In the genomic region with DNA sequence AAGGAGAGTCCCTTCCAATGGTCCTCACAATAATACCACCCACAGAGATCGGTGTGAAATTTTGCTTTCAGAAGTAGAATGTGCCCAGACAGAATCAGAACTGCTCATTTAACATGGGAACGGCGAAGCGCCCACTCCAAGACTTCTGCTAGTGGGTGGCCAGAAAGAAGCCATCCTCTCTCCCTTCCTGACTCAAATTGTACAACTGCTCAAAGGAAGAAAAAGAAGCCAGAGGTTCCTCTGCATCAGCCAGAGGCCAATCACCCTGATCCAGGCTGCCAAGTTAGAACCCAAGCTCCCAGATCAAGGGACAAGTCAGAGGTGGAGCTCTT, we compare ENCODE assay signal across 18 cellular contexts. TPM values are rescaled to one million over a fixed set of nuclear protein-coding genes. Genes with fewer than 3 reads are reported as not detected.
A peak's percentile ranks its signal among the peaks of the same experiment; 100 is the strongest.
DNase-seq lines count a peak whose midpoint lies in the region; ATAC-seq and TF ChIP-seq lines count a peak whose summit lies in the region.
"Had no signal": no experiment of that assay in that cellular context is flagged by ENCODE, and none has a peak within 500 bp of the region (broad histone marks: within the 10 kb centered on the region; RNA-seq: fewer than 3 reads in every experiment).

No MANE protein-coding gene starts in this region.

- no peak overlapping the region for H2AFZ ChIP-seq in mammary epithelial cell (ENCODE audit: low read depth, low read length)

- no peaks in the 10 kb centered on the region for H3K9me3 ChIP-seq in CD8-positive, alpha-beta memory T cell (ENCODE audit: low read length)
- H3K9me3 ChIP-seq in gastrocnemius medialis: no peaks in the 10 kb centered on the region
- no peaks in the 10 kb centered on the region for H3K9me3 ChIP-seq in mammary epithelial cell (replicated peaks; ENCODE audit: insufficient read depth, low read length)
- H3K9me3 ChIP-seq: A549 had no signal

- WGBS in mammary epithelial cell (ENCODE audit: low coverage, missing lambda C conversion rate): 100% methylated on average over 4 of the region's 4 CpGs

- no peaks in the 10 kb centered on the region for H4K20me1 ChIP-seq in mammary epithelial cell (ENCODE audit: insufficient read depth, low read length)

- CTCF ChIA-PET in CD8-positive, alpha-beta memory T cell (lab: Charles Lee): no interaction called here
- CTCF ChIA-PET in mammary epithelial cell (lab: Charles Lee; ENCODE audit: low non-redundant PET): no interaction called here

- no peak for TF ChIP-seq POLR2A in gastrocnemius medialis (IDR thresholded peaks at IDR 0.05)

- POLR2A ChIA-PET in CD8-positive, alpha-beta memory T cell (lab: Charles Lee): interaction anchor here (0.7 kb wide), 1 partner anchor 422 kb away, joined by 4 read pairs; no protein-coding TSS in a partner anchor
- POLR2A ChIA-PET in naive thymus-derived CD8-positive, alpha-beta T cell (lab: Charles Lee): interaction anchor here (0.6 to 1.3 kb wide), 2 partner anchors 23 to 128 kb away, joined by 4 to 8 read pairs; partner anchors contain the start of gene NUDCD3

- H3K36me3 Mint-ChIP-seq in activated T-cell treated with anti-CD3 and anti-CD28 coated beads, Interleukin-2, amount 50 U/mL, for 24 hours (ENCODE audit: low read depth): peaks cover 86% of the 10 kb centered on the region
- peaks cover 50% of the 10 kb centered on the region for H3K36me3 Mint-ChIP-seq in activated T-cell treated with anti-CD3 and anti-CD28 coated beads, Interleukin-2, amount 50 U/mL, for 4 hours (ENCODE audit: insufficient read depth)
- peaks cover 0 to 77% (median 23%) of the 10 kb centered on the region in 3 donors for H3K36me3 Mint-ChIP-seq in CD8-positive, alpha-beta memory T cell
- H3K36me3 Mint-ChIP-seq in activated naive CD8-positive, alpha-beta T cell treated with anti-CD3 and anti-CD28 coated beads for 36 hours: peaks cover 52% of the 10 kb centered on the region
- H3K36me3 Mint-ChIP-seq in naive thymus-derived CD8-positive, alpha-beta T cell: peaks cover 0 to 69% (median 17%) of the 10 kb centered on the region in 3 donors

- no peak overlapping the region for H3K27ac ChIP-seq in CD8-positive, alpha-beta memory T cell (ENCODE audit: low read depth, low read length)
- H3K27ac ChIP-seq in gastrocnemius medialis (no peak overlapping the region), mammary epithelial cell (ENCODE audit: insufficient read depth, low read depth, low read length) (no peak overlapping the region)
- H3K27ac ChIP-seq: A549 had no signal

- peaks cover 75% of the 10 kb centered on the region for H3K4me1 Mint-ChIP-seq in activated T-cell treated with anti-CD3 and anti-CD28 coated beads, Interleukin-2, amount 50 U/mL, for 24 hours (ENCODE audit: low read depth)
- peaks cover 63% of the 10 kb centered on the region for H3K4me1 Mint-ChIP-seq in activated T-cell treated with anti-CD3 and anti-CD28 coated beads, Interleukin-2, amount 50 U/mL, for 4 hours (ENCODE audit: low read depth)
- H3K4me1 Mint-ChIP-seq in CD8-positive, alpha-beta memory T cell: peaks cover 66 to 94% (median 88%) of the 10 kb centered on the region in 3 donors
- peaks cover 67% of the 10 kb centered on the region for H3K4me1 Mint-ChIP-seq in activated naive CD8-positive, alpha-beta T cell treated with anti-CD3 and anti-CD28 coated beads for 36 hours
- peaks cover 40 to 85% (median 81%) of the 10 kb centered on the region in 4 donors for H3K4me1 Mint-ChIP-seq in naive thymus-derived CD8-positive, alpha-beta T cell

- no peak for ATAC-seq in activated T-cell treated with anti-CD3 and anti-CD28 coated beads, Interleukin-2, amount 50 U/mL, for 4 hours
- ATAC-seq in naive thymus-derived CD8-positive, alpha-beta T cell: no peak
- ATAC-seq in gastrocnemius medialis: no peak
- ATAC-seq: A549 had no signal

- peaks cover 14% of the 10 kb centered on the region for H3K36me3 ChIP-seq in CD8-positive, alpha-beta memory T cell (ENCODE audit: insufficient read depth, low read length)
- H3K36me3 ChIP-seq in gastrocnemius medialis (no peaks in the 10 kb centered on the region), mammary epithelial cell (ENCODE audit: insufficient read depth, low read length) (peaks cover 21% of the 10 kb centered on the region)

- peaks cover 32% of the 10 kb centered on the region for H3K4me1 ChIP-seq in CD8-positive, alpha-beta memory T cell (ENCODE audit: insufficient read depth, low read length)
- H3K4me1 ChIP-seq in gastrocnemius medialis: peaks cover 43 to 52% of the 10 kb centered on the region in 2 donors
- H3K4me1 ChIP-seq in mammary epithelial cell (ENCODE audit: insufficient read depth, low read length): peaks cover 10% of the 10 kb centered on the region
- H3K4me1 ChIP-seq: A549 had no signal

- H3K27ac Mint-ChIP-seq in activated T-cell treated with anti-CD3 and anti-CD28 coated beads, Interleukin-2, amount 50 U/mL, for 24 hours: peak overlapping the region; percentile 79
- H3K27ac Mint-ChIP-seq in CD8-positive, alpha-beta memory T cell: peak overlapping the region in 6 of 8 donors; percentile 4 to 85 (median 40)
- H3K27ac Mint-ChIP-seq in activated naive CD8-positive, alpha-beta T cell treated with anti-CD3 and anti-CD28 coated beads for 36 hours: peak overlapping the region; percentile 52
- peak overlapping the region in 7 of 10 donors; percentile 0 to 81 (median 30) for H3K27ac Mint-ChIP-seq in naive thymus-derived CD8-positive, alpha-beta T cell

- H3K79me2 ChIP-seq in mammary epithelial cell (ENCODE audit: insufficient read depth, low read length): peaks cover 90% of the 10 kb centered on the region

- intact Hi-C loops in gastrocnemius medialis (cut with DNase I; ENCODE audit: low total_unique reads): no loop called here
- intact Hi-C loops in mammary epithelial cell (cut with micrococcal nuclease): no loop called here

- no peak overlapping the region for H3K4me3 Mint-ChIP-seq in activated T-cell treated with anti-CD3 and anti-CD28 coated beads, Interleukin-2, amount 50 U/mL, for 24 hours
- no peak overlapping the region for H3K4me3 Mint-ChIP-seq in activated T-cell treated with anti-CD3 and anti-CD28 coated beads, Interleukin-2, amount 50 U/mL, for 4 hours
- peak overlapping the region in 2 of 7 donors; percentile 9 to 53 for H3K4me3 Mint-ChIP-seq in CD8-positive, alpha-beta memory T cell
- H3K4me3 Mint-ChIP-seq in activated naive CD8-positive, alpha-beta T cell treated with anti-CD3 and anti-CD28 coated beads for 36 hours: no peak overlapping the region
- peak overlapping the region in 6 of 10 donors; percentile 3 to 50 (median 22) for H3K4me3 Mint-ChIP-seq in naive thymus-derived CD8-positive, alpha-beta T cell

- no peaks in the 10 kb centered on the region for H3K9me3 Mint-ChIP-seq in activated T-cell treated with anti-CD3 and anti-CD28 coated beads, Interleukin-2, amount 50 U/mL, for 24 hours
- no peaks in the 10 kb centered on the region for H3K9me3 Mint-ChIP-seq in activated T-cell treated with anti-CD3 and anti-CD28 coated beads, Interleukin-2, amount 50 U/mL, for 4 hours
- H3K9me3 Mint-ChIP-seq in CD8-positive, alpha-beta memory T cell: no peaks in the 10 kb centered on the region
- H3K9me3 Mint-ChIP-seq in activated naive CD8-positive, alpha-beta T cell treated with anti-CD3 and anti-CD28 coated beads for 36 hours: no peaks in the 10 kb centered on the region
- no peaks in the 10 kb centered on the region for H3K9me3 Mint-ChIP-seq in naive thymus-derived CD8-positive, alpha-beta T cell

- no TSS peak for BruUV-seq in mammary epithelial cell (replicated peaks; lab: Mats Ljungman, UMichigan)

- H3K4me2 ChIP-seq in mammary epithelial cell (ENCODE audit: insufficient read depth, low read depth, low read length): no peak overlapping the region
- H3K4me2 ChIP-seq: A549 had no signal

- no peak overlapping the region for H3K9ac ChIP-seq in mammary epithelial cell (ENCODE audit: insufficient read depth, low read length)

- TF ChIP-seq CTCF in gastrocnemius medialis (IDR thresholded peaks at IDR 0.05 in 4 of 5, conservative IDR thresholded peaks at IDR 0.05 in 1 of 5): no peak
- TF ChIP-seq CTCF in mammary epithelial cell (conservative IDR thresholded peaks at IDR 0.05 in 1 of 2, IDR thresholded peaks at IDR 0.05 in 1 of 2; ENCODE audit: extremely low read depth in 1 of 2, insufficient read depth in 1 of 2, low read depth in 1 of 2, low read length in 2 of 2): no peak

- no peak overlapping the region for H3K4me3 ChIP-seq in CD8-positive, alpha-beta memory T cell (ENCODE audit: low read length)
- H3K4me3 ChIP-seq in gastrocnemius medialis: no peak overlapping the region
- no peak overlapping the region for H3K4me3 ChIP-seq in mammary epithelial cell (replicated peaks in 1 of 3; ENCODE audit: insufficient read depth in 1 of 3, low read depth in 2 of 3, low read length in 3 of 3)
- H3K4me3 ChIP-seq: A549 had no signal

- no peaks in the 10 kb centered on the region for H3K27me3 Mint-ChIP-seq in activated T-cell treated with anti-CD3 and anti-CD28 coated beads, Interleukin-2, amount 50 U/mL, for 24 hours
- no peaks in the 10 kb centered on the region for H3K27me3 Mint-ChIP-seq in activated T-cell treated with anti-CD3 and anti-CD28 coated beads, Interleukin-2, amount 50 U/mL, for 4 hours (ENCODE audit: low read depth)
- H3K27me3 Mint-ChIP-seq in CD8-positive, alpha-beta memory T cell: no peaks in the 10 kb centered on the region
- H3K27me3 Mint-ChIP-seq in activated naive CD8-positive, alpha-beta T cell treated with anti-CD3 and anti-CD28 coated beads for 36 hours: no peaks in the 10 kb centered on the region
- H3K27me3 Mint-ChIP-seq in naive thymus-derived CD8-positive, alpha-beta T cell: no peaks in the 10 kb centered on the region

- no peak for DNase-seq in activated T-cell treated with anti-CD3 and anti-CD28 coated beads, Interleukin-2, amount 50 U/mL, for 24 hours
- DNase-seq in activated T-cell treated with anti-CD3 and anti-CD28 coated beads, Interleukin-2, amount 50 U/mL, for 4 hours: no peak
- no peak for DNase-seq in CD8-positive, alpha-beta memory T cell
- no peak for DNase-seq in activated naive CD8-positive, alpha-beta T cell treated with anti-CD3 and anti-CD28 coated beads for 36 hours
- DNase-seq in naive thymus-derived CD8-positive, alpha-beta T cell: no peak
- no peak for DNase-seq in gastrocnemius medialis
- DNase-seq in mammary epithelial cell: no peak
- no peak for DNase-seq in NCI-H1436 (lab: John Stamatoyannopoulos, UW)
- DNase-seq: COR-L47, DMS153, EL, KG1, NCI-H1417 treated with DMSO at 0.1 percent for 48 hours, NCI-H2029, NCI-H2171, NCI-H446, RPMI8226 had no signal

- in situ Hi-C loops in gastrocnemius medialis (cut with MboI; ENCODE audit: low sequenced_read_pairs in 4 of 4) (no loop called here), mammary epithelial cell (cut with MboI; ENCODE audit: low sequenced_read_pairs in 2 of 2) (no loop called here)

- H3K27me3 ChIP-seq in CD8-positive, alpha-beta memory T cell (ENCODE audit: insufficient read depth, low read length, poor library complexity, severe bottlenecking): no peaks in the 10 kb centered on the region
- H3K27me3 ChIP-seq in gastrocnemius medialis (no peaks in the 10 kb centered on the region), mammary epithelial cell (ENCODE audit: insufficient read depth, low read length) (no peaks in the 10 kb centered on the region)

- dilution Hi-C loops in mammary epithelial cell (cut with HindIII; ENCODE audit: low sequenced_read_pairs): loop anchor here (10.0 kb wide), 1 partner anchor 222 kb away; no protein-coding TSS in a partner anchor

RNA-seq across cellular contexts. Expression of gene NUDCD3, which starts 23.3 kb away (rescaled TPM):
- 10 to 100 TPM; 68.4 to 80.3 (median 75.7) TPM for total RNA-seq in activated T-cell treated with anti-CD3 and anti-CD28 coated beads, Interleukin-2, amount 50 U/mL, for 4 hours
- total RNA-seq in CD8-positive, alpha-beta memory T cell: 10 to 100 TPM; 98.8 to 99.5 TPM
- 72.0 TPM for polyA plus RNA-seq in CD8-positive, alpha-beta memory T cell
- 10 to 100 TPM; 94.9 to 96.9 TPM for total RNA-seq in activated naive CD8-positive, alpha-beta T cell treated with anti-CD3 and anti-CD28 coated beads for 36 hours
- total RNA-seq in naive thymus-derived CD8-positive, alpha-beta T cell: 100 to 1,000 TPM; 111 to 118 TPM
- 10 to 100 TPM; 54.6 to 69.4 (median 59.6) TPM for polyA plus RNA-seq in naive thymus-derived CD8-positive, alpha-beta T cell
- 10 to 100 TPM; 76.2 to 93.4 (median 77.0) TPM for total RNA-seq in gastrocnemius medialis
- 100 to 1,000 TPM in 1 of 2 donors, 10 to 100 TPM in 1; 77.2 to 122 TPM for total RNA-seq in mammary epithelial cell
- polyA plus RNA-seq in mammary epithelial cell: 48.3 TPM
- 154 TPM for polyA minus RNA-seq in mammary epithelial cell

Comparison
In these comparisons a context has a peak if more than half of its experiments do, and no peak if none do; other contexts are left out.
1. H3K4me3 Mint-ChIP-seq: peak in naive thymus-derived CD8-positive, alpha-beta T cell (6 of 10); none in activated T-cell treated with anti-CD3 and anti-CD28 coated beads, Interleukin-2, amount 50 U/mL, for 24 hours (single experiment), activated T-cell treated with anti-CD3 and anti-CD28 coated beads, Interleukin-2, amount 50 U/mL, for 4 hours (single experiment) and activated naive CD8-positive, alpha-beta T cell treated with anti-CD3 and anti-CD28 coated beads for 36 hours (single experiment).
2. Peak in every context shown above with its lines, with median percentiles within 50 percentile points of each other: H3K27ac Mint-ChIP-seq.